Comparison of ENCODE assay signal across 8 cellular contexts in genomic region chr3:51537631-51538030, GRCh38. TPM values are rescaled to one million over a fixed set of nuclear protein-coding genes. Genes with fewer than 3 reads are reported as not detected.
DNase-seq lines count a peak whose midpoint lies in the region; ATAC-seq, FAIRE-seq and TF ChIP-seq lines count a peak whose summit lies in the region.
"Not testable (repeated sequence)": the region's sequence is repeated elsewhere in the genome, so short reads cannot be mapped to it uniquely, and the experiment has no call there.

No MANE protein-coding gene starts in this region.

- not testable (repeated sequence) for H3K9me3 ChIP-seq in IMR-90 (ENCODE audit: control insufficient read depth, insufficient read depth, low read length); astrocyte (ENCODE audit: insufficient read depth, low read depth, low read length); kidney (ENCODE audit: control insufficient read depth in 1 of 2, low read length in 2 of 2); neutrophil; testis

- not testable (repeated sequence) for H3K27me3 ChIP-seq in BJ (ENCODE audit: control insufficient read depth, insufficient read depth, low read length); IMR-90 (ENCODE audit: control insufficient read depth, insufficient read depth, low read length); astrocyte (ENCODE audit: insufficient read depth, low read length); neutrophil; testis

- WGBS in IMR-90 (ENCODE audit: extremely low coverage in 2 of 2, insufficient read length in 1 of 2), 2 experiments, result 96% methylated on average over 7 of the region's 16 CpGs; no CpG with 5 or more reads in 1 of the 2 experiments
- 48 to 71% methylated on average over 16 of the region's 16 CpGs for WGBS in testis, 2 donors

- H3K79me2 ChIP-seq in astrocyte (ENCODE audit: insufficient read depth, low read length), result peaks cover 33% of the 10 kb centered on the region

- peak overlapping the region; percentile 76; the same call in 1 of the 2 replicates for H3K4ac ChIP-seq in IMR-90 (ENCODE audit: low read depth, low read length)

- TF ChIP-seq CTCF in BJ (IDR thresholded peaks at IDR 0.05; ENCODE audit: insufficient read depth, low read depth, low read length); IMR-90 (conservative IDR thresholded peaks at IDR 0.05; ENCODE audit: low read depth, low read length); VCaP (conservative IDR thresholded peaks at IDR 0.05); astrocyte (IDR thresholded peaks at IDR 0.05; ENCODE audit: insufficient read depth, low read depth, low read length); epithelial cell of esophagus (IDR thresholded peaks at IDR 0.05; ENCODE audit: insufficient read depth, low read depth, low read length, missing control alignments); kidney (IDR thresholded peaks at IDR 0.05; ENCODE audit: borderline replicate concordance, extremely low read depth, insufficient read depth); neutrophil (IDR thresholded peaks at IDR 0.05); testis (IDR thresholded peaks at IDR 0.05): not testable (repeated sequence)

- peak overlapping the region; percentile 86 for H3K4me3 Mint-ChIP-seq in astrocyte (ENCODE audit: unreplicated experiment)

- H3K4me3 ChIP-seq in BJ (ENCODE audit: low read depth, low read length) (peak overlapping the region; percentile 83), IMR-90 (ENCODE audit: insufficient read depth, low read depth, low read length) (peak overlapping the region; percentile 63), astrocyte (ENCODE audit: insufficient read depth, low read depth, low read length) (peak overlapping the region; percentile 98), epithelial cell of esophagus (ENCODE audit: low read length) (peak overlapping the region; percentile 83), kidney (ENCODE audit: low read length in 2 of 2) (peak overlapping the region; percentile 79 to 98), neutrophil (ENCODE audit: low read depth in 1 of 2, low read length in 1 of 2) (peak overlapping the region; percentile 69 to 78), testis (peak overlapping the region; percentile 94 to 97)

- peak overlapping the region; percentile 95 for H3K27ac Mint-ChIP-seq in astrocyte (ENCODE audit: unreplicated experiment)

- FAIRE-seq in astrocyte (lab: Jason Lieb, UNC); kidney (lab: Jason Lieb, UNC): not testable (repeated sequence)

- H3K79me1 ChIP-seq in IMR-90 (ENCODE audit: low read depth in 1 of 2, low read length in 2 of 2), result peaks cover 6 to 28% of the 10 kb centered on the region in 2 experiments

- TF ChIP-seq POLR2A in IMR-90 (IDR thresholded peaks at IDR 0.05; ENCODE audit: low read depth, low read length); testis (IDR thresholded peaks at IDR 0.05): not testable (repeated sequence)

- not testable (repeated sequence) for DNase-seq in BJ (ENCODE audit: low read depth); IMR-90; astrocyte (ENCODE audit: low read depth); epithelial cell of esophagus (ENCODE audit: low read depth); kidney; testis

- peak overlapping the region; percentile 38; the same call in 1 of the 2 replicates for H4K5ac ChIP-seq in IMR-90 (ENCODE audit: low read depth, low read length)

- not testable (repeated sequence) for H3K18ac ChIP-seq in IMR-90 (ENCODE audit: low read depth, low read length)

- H2AK9ac ChIP-seq in IMR-90 (replicated peaks; ENCODE audit: low read depth, low read length, poor library complexity), result peak overlapping the region; percentile 65

- peak overlapping the region; percentile 14 for H3K14ac ChIP-seq in IMR-90 (replicated peaks; ENCODE audit: low read depth, low read length)

- H3K9me3 Mint-ChIP-seq in astrocyte (ENCODE audit: unreplicated experiment), result not testable (repeated sequence)

- H3K4me1 ChIP-seq in IMR-90 (ENCODE audit: control insufficient read depth, insufficient read depth, low read length); kidney (ENCODE audit: control insufficient read depth in 1 of 2, insufficient read depth in 1 of 2, low read depth in 1 of 2, low read length in 2 of 2); testis: not testable (repeated sequence)
- H3K4me1 ChIP-seq in astrocyte (ENCODE audit: insufficient read depth, low read length) (peaks cover 17% of the 10 kb centered on the region), neutrophil (ENCODE audit: control insufficient read depth in 1 of 2, insufficient read depth in 1 of 2, low read depth in 1 of 2, low read length in 1 of 2) (peaks cover 14 to 15% of the 10 kb centered on the region in 2 experiments)

- H3K27ac ChIP-seq in IMR-90 (ENCODE audit: insufficient read depth, low read length), result peak overlapping the region; percentile 49
- peak overlapping the region; percentile 93 for H3K27ac ChIP-seq in VCaP
- H3K27ac ChIP-seq in astrocyte (ENCODE audit: low read depth, low read length); kidney (ENCODE audit: low read depth in 2 of 2, low read length in 2 of 2); neutrophil; testis: not testable (repeated sequence)

- H3K4me2 ChIP-seq in IMR-90 (ENCODE audit: low read depth, low read length), result peak overlapping the region; percentile 91
- H3K4me2 ChIP-seq in astrocyte (ENCODE audit: low read length), result peak overlapping the region; percentile 99

- H4K8ac ChIP-seq in IMR-90 (ENCODE audit: low read depth in 2 of 2, low read length in 2 of 2), result peak overlapping the region; percentile 83 to 94; a peak in 3 of 4 replicates

- H3K36me3 ChIP-seq in BJ (ENCODE audit: control insufficient read depth, insufficient read depth, low read length); IMR-90 (ENCODE audit: control insufficient read depth, insufficient read depth, low read length); astrocyte (ENCODE audit: insufficient read depth, low read length); kidney (ENCODE audit: control insufficient read depth in 1 of 2, insufficient read depth in 2 of 2, low read length in 2 of 2); neutrophil; testis (ENCODE audit: low read depth, missing control alignments): not testable (repeated sequence)

- not testable (repeated sequence) for H3K27me3 Mint-ChIP-seq in astrocyte (ENCODE audit: low read depth, unreplicated experiment)

- H3K9me1 ChIP-seq in IMR-90 (ENCODE audit: insufficient read depth, low read length), result not testable (repeated sequence)

- ATAC-seq in IMR-90 (ENCODE audit: low read depth), result not testable (repeated sequence)

- peak overlapping the region; percentile 64; the same call in 1 of the 2 replicates for H3K56ac ChIP-seq in IMR-90 (ENCODE audit: extremely low read depth, insufficient read depth, low read length)

- H4K20me1 ChIP-seq in IMR-90 (ENCODE audit: insufficient read depth, low read length), result peaks cover 18% of the 10 kb centered on the region
- H4K20me1 ChIP-seq in astrocyte (ENCODE audit: insufficient read depth, low read length), result peaks cover 30% of the 10 kb centered on the region

- H4K91ac ChIP-seq in IMR-90 (ENCODE audit: insufficient read depth, low read depth, low read length), result peak overlapping the region; percentile 65; the same call in 1 of the 2 replicates

- peak overlapping the region; percentile 98 for H2AFZ ChIP-seq in IMR-90 (replicated peaks; ENCODE audit: low read length, poor library complexity)
- H2AFZ ChIP-seq in astrocyte (ENCODE audit: low read depth, low read length), result peak overlapping the region; percentile 100

- peak overlapping the region; percentile 68 for H3K23ac ChIP-seq in IMR-90 (ENCODE audit: low read depth, low read length)

- TF ChIP-seq RAD21 in IMR-90 (IDR thresholded peaks at IDR 0.05; ENCODE audit: low read length), result not testable (repeated sequence)

- peak overlapping the region; percentile 66 for H2BK120ac ChIP-seq in IMR-90 (ENCODE audit: low read depth, low read length)

- CTCF ChIA-PET in BJ (lab: Yijun Ruan, JAX), result interaction anchor here (0.8 to 1.9 kb wide), 3 partner anchors 9 to 53 kb away, joined by 3 to 4 read pairs (median 3); no protein-coding TSS in a partner anchor
- CTCF ChIA-PET in IMR-90 (lab: Yijun Ruan, JAX), result interaction anchor here (0.9 kb wide), 1 partner anchor 14 kb away, joined by 3 read pairs; no protein-coding TSS in a partner anchor

- H3K9ac ChIP-seq in IMR-90 (ENCODE audit: low read depth, low read length), result peak overlapping the region; percentile 75
- peak overlapping the region; percentile 96 for H3K9ac ChIP-seq in astrocyte (ENCODE audit: low read length)
- H3K9ac ChIP-seq in kidney (ENCODE audit: low read length in 2 of 2), result peak overlapping the region; percentile 87 to 98

- intact Hi-C loops in IMR-90 (cut with micrococcal nuclease), result loop anchor here (1.0 to 5.0 kb wide), 3 partner anchors 35 to 134 kb away; partner anchors contain the start of gene TEX264
- intact Hi-C loops in kidney (cut with DNase I); testis (cut with DNase I; ENCODE audit: low total_unique reads): not testable (repeated sequence)

- H2BK15ac ChIP-seq in IMR-90 (ENCODE audit: low read depth, low read length), result not testable (repeated sequence)

- not testable (repeated sequence) for H2BK20ac ChIP-seq in IMR-90 (ENCODE audit: low read depth, low read length)

- H2AK5ac ChIP-seq in IMR-90 (ENCODE audit: low read depth, low read length), result not testable (repeated sequence)

- dilution Hi-C loops in IMR-90 (cut with HindIII; ENCODE audit: low sequenced_read_pairs, unreplicated experiment), result not testable (repeated sequence)

- POLR2A ChIA-PET in BJ (lab: Charles Lee), result not testable (repeated sequence)
- POLR2A ChIA-PET in IMR-90 (lab: Charles Lee; ENCODE audit: unreplicated experiment), result interaction anchor here (0.5 kb wide), 1 partner anchor 1003 kb away, joined by 14 read pairs; no protein-coding TSS in a partner anchor

- in situ Hi-C loops in IMR-90 (cut with MboI; ENCODE audit: low sequenced_read_pairs), result not testable (repeated sequence)

- BruUV-seq in IMR-90 (replicated peaks; lab: Mats Ljungman, UMichigan), result not testable (repeated sequence)

- H3K4me1 Mint-ChIP-seq in astrocyte (ENCODE audit: low read depth, unreplicated experiment), result peaks cover 26% of the 10 kb centered on the region

- peak overlapping the region; percentile 67 for H2BK5ac ChIP-seq in IMR-90 (ENCODE audit: low read depth, low read length, poor library complexity, severe bottlenecking)

- H3K36me3 Mint-ChIP-seq in astrocyte (ENCODE audit: low read depth, unreplicated experiment), result not testable (repeated sequence)

RNA-seq across cellular contexts. Expression of gene RAD54L2, which starts 0.9 kb away (rescaled TPM):
- polyA plus RNA-seq in BJ (2011; rRNA removed), result 5.2 and 5.9 TPM in 2 replicates
- polyA minus RNA-seq in BJ (2011; rRNA and poly(A)+ RNA removed), result 22.3 and 27.4 TPM in 2 replicates
- 22.2 and 24.2 TPM in 2 replicates for total RNA-seq in IMR-90 (2012; rRNA removed)
- polyA plus RNA-seq in IMR-90 (2012; rRNA removed), result 6.8 and 6.9 TPM in 2 replicates
- polyA plus RNA-seq in IMR-90 (2012; cell fraction: cytosol; rRNA removed), result 1.9 and 2.4 TPM in 2 replicates
- 12.7 and 19.6 TPM in 2 replicates for polyA plus RNA-seq in IMR-90 (2012; cell fraction: nucleus; rRNA removed; ENCODE audit: low replicate concordance)
- total RNA-seq in astrocyte, result 27.4 and 29.2 TPM in 2 replicates
- 29.5 TPM for total RNA-seq in kidney
- 3.3 TPM for polyA plus RNA-seq in kidney (ENCODE audit: insufficient read depth, low read depth, low replicate concordance)
- 10 to 100 TPM; 40.6 to 49.1 TPM for total RNA-seq in testis
- 13.3 TPM for polyA plus RNA-seq in testis (ENCODE audit: insufficient read depth, low read depth, low replicate concordance)

RNA-seq across cellular contexts. Expression of gene DCAF1, which starts 37.8 kb away (rescaled TPM):
- 6.6 and 8.8 TPM in 2 replicates for polyA plus RNA-seq in BJ (2011; rRNA removed)
- 13.5 and 14.2 TPM in 2 replicates for polyA minus RNA-seq in BJ (2011; rRNA and poly(A)+ RNA removed)
- 18.1 and 18.6 TPM in 2 replicates for total RNA-seq in IMR-90 (2012; rRNA removed)
- 6.2 and 7.7 TPM in 2 replicates for polyA plus RNA-seq in IMR-90 (2012; rRNA removed)
- 2.7 and 4.1 TPM in 2 replicates for polyA plus RNA-seq in IMR-90 (2012; cell fraction: cytosol; rRNA removed)
- polyA plus RNA-seq in IMR-90 (2012; cell fraction: nucleus; rRNA removed; ENCODE audit: low replicate concordance), result 5.3 and 15.5 TPM in 2 replicates
- 11.5 and 13.3 TPM in 2 replicates for total RNA-seq in astrocyte
- total RNA-seq in kidney, result 23.1 TPM
- 8.1 TPM for polyA plus RNA-seq in kidney (ENCODE audit: insufficient read depth, low read depth, low replicate concordance)
- total RNA-seq in testis, result 100 to 1,000 TPM in 1 of 2 donors, 10 to 100 TPM in 1; 60.5 to 110 TPM
- polyA plus RNA-seq in testis (ENCODE audit: insufficient read depth, low read depth, low replicate concordance), result 110 TPM
